Comparison of ENCODE assay signal across 1 cellular context in genomic region chr1:7983086-7983778, GRCh38.
TF ChIP-seq lines count a peak whose summit lies in the region.

No MANE protein-coding gene starts in this region.

TF ChIP-seq in HepG2, 621 proteins besides CTCF, POLR2A, EP300 and RAD21 (continued from another document):
- TF ChIP-seq ZNF318 (CRISPR knock-in tag; IDR thresholded peaks at IDR 0.05) (no peak), ZC3H13 (CRISPR knock-in tag; IDR thresholded peaks at IDR 0.05) (no peak), NONO (IDR thresholded peaks at IDR 0.05) (no peak), NONO (CRISPR knock-in tag; conservative IDR thresholded peaks at IDR 0.05) (no peak)
